29 cellular contexts compared by ENCODE assay signal in the genomic region with DNA sequence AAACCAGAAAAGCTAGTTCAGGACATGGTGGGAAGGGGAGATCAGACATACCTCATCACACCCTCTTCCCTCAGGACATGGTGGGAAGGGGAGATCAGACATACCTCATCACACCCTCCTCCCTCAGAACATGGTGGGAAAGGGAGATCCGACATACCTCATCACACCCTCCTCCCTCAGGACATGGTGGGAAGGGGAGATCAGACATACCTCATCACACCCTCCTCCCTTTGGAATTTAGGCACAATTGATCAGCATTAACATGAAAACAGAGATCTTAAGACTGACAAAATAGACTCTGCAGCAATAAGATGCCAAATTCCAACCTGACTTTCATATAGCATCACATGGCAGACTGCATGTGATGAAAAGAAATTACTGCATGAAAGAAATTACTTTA.
DNase-seq lines count a peak whose midpoint lies in the region; ATAC-seq and TF ChIP-seq lines count a peak whose summit lies in the region.
"Had no signal": no experiment of that assay in that cellular context is flagged by ENCODE, and none has a peak within 500 bp of the region (broad histone marks: within the 10 kb centered on the region; RNA-seq: fewer than 3 reads in every experiment).

No MANE protein-coding gene starts in this region.

- CTCF ChIA-PET in WTC11 (lab: Charles Lee) = no interaction called here

- peak; percentile 11 to 51 for DNase-seq in HAP-1 (ENCODE audit: low spot score in 2 of 2)
- peak; percentile 21 for DNase-seq in WTC11 (ENCODE audit: low spot score)
- peak; percentile 41 for DNase-seq in iPS DF 6.9 (ENCODE audit: low read depth, low spot score)
- no peak for DNase-seq in type B pancreatic cell (ENCODE audit: extremely low spot score, unreplicated experiment)
- no peak for DNase-seq in right lobe of liver
- DNase-seq in stimulated activated CD4-positive, alpha-beta T cell treated with anti-CD3 and anti-CD28 coated beads, Interleukin-4, amount 100 ng/mL, for 24 hours = no peak
- no peak for DNase-seq in NCI-H1436 (lab: John Stamatoyannopoulos, UW)
- DNase-seq: Caco-2; CD8-positive, alpha-beta T cell; DMS79; EL; GF-D8; HCEC 1CT; Karpas-422; NCI-H1092; NCI-H1417 treated with DMSO at 0.1 percent for 48 hours; NCI-H187 treated with DMSO at 0.1 percent for 48 hours; NCI-H2171 treated with DMSO at 0.1 percent for 48 hours; NCI-H345; NCI-H524; NCI-H774; PC-9; Right ventricle myocardium superior; RPMI8226; T-helper 1 cell had no signal

- in situ Hi-C loops in HAP-1 (cut with MboI; ENCODE audit: low sequenced_read_pairs) = no loop called here

- 0 out of 2 replicates have a peak, but pooled peaks cover 3% of the 10 kb centered on the region for H3K9me3 ChIP-seq in HAP-1
- H3K9me3 ChIP-seq in iPS DF 6.9 (ENCODE audit: control insufficient read depth, insufficient read depth, low read length) = no peaks in the 10 kb centered on the region
- H3K9me3 ChIP-seq in right lobe of liver = no peaks in the 10 kb centered on the region
- H3K9me3 ChIP-seq: A549, Caco-2, SJSA1 had no signal

- no CpG with 5 or more reads among the region's 1 CpG for WGBS in iPS DF 6.9 (ENCODE audit: insufficient coverage, insufficient read length)
- 86% methylated on average over 1 of the region's 1 CpG for WGBS in right lobe of liver (ENCODE audit: insufficient coverage, low coverage, low lambda C conversion rate, missing lambda C conversion rate)

- peaks cover 10% of the 10 kb centered on the region for H3K4me1 ChIP-seq in HAP-1
- no peaks in the 10 kb centered on the region; the same call in 1 of the 2 replicates for H3K4me1 ChIP-seq in iPS DF 6.9 (ENCODE audit: control insufficient read depth, insufficient read depth, low read length)
- H3K4me1 ChIP-seq in right lobe of liver = no peaks in the 10 kb centered on the region
- H3K4me1 ChIP-seq: A549, Caco-2, SJSA1 had no signal

- H3K27me3 Mint-ChIP-seq in WTC11 (ENCODE audit: low read depth) = no peaks in the 10 kb centered on the region
- H3K27me3 Mint-ChIP-seq in type B pancreatic cell = no peaks in the 10 kb centered on the region

- H3K27ac Mint-ChIP-seq in WTC11 = peak overlapping the region; percentile 87
- peak overlapping the region; percentile 52 for H3K27ac Mint-ChIP-seq in type B pancreatic cell
- H3K27ac Mint-ChIP-seq: CD8-positive, alpha-beta T cell had no signal

- no peak overlapping the region for H3K4me3 Mint-ChIP-seq in WTC11
- H3K4me3 Mint-ChIP-seq in type B pancreatic cell = no peak overlapping the region
- H3K4me3 Mint-ChIP-seq: CD8-positive, alpha-beta T cell had no signal

- intact Hi-C loops in right lobe of liver (cut with DNase I) = no loop called here

- TF ChIP-seq POLR2A in right lobe of liver (IDR thresholded peaks at IDR 0.05) = no peak

- H3K4me3 ChIP-seq in HAP-1 (no peak overlapping the region), iPS DF 6.9 (ENCODE audit: low read length) (no peak overlapping the region), right lobe of liver (no peak overlapping the region)
- H3K4me3 ChIP-seq: A549, PC-9, SJSA1 had no signal

- H3K4me1 Mint-ChIP-seq in WTC11 (peaks cover 23% of the 10 kb centered on the region), type B pancreatic cell (ENCODE audit: unreplicated experiment) (no peaks in the 10 kb centered on the region)

- no peak overlapping the region for H3K27ac ChIP-seq in iPS DF 6.9 (ENCODE audit: low read length)
- no peak overlapping the region for H3K27ac ChIP-seq in right lobe of liver
- H3K27ac ChIP-seq: A549, C4-2B, PC-9, SJSA1 had no signal

- H3K27me3 ChIP-seq in HAP-1 (ENCODE audit: low read depth) (no peaks in the 10 kb centered on the region), iPS DF 6.9 (ENCODE audit: control insufficient read depth, insufficient read depth, low read length) (no peaks in the 10 kb centered on the region), right lobe of liver (no peaks in the 10 kb centered on the region)
- H3K27me3 ChIP-seq: SJSA1 had no signal

- ATAC-seq in WTC11 (peak; percentile 95), right lobe of liver (no peak), HG03520 (IDR thresholded peaks at IDR 0.05; ENCODE audit: unreplicated experiment) (no peak)
- ATAC-seq: A549; CD8-positive, alpha-beta T cell had no signal

- POLR2A ChIA-PET in WTC11 (lab: Charles Lee) = no interaction called here

- H3K36me3 ChIP-seq in HAP-1 (replicated peaks) = no peaks in the 10 kb centered on the region
- H3K36me3 ChIP-seq in iPS DF 6.9 (ENCODE audit: control insufficient read depth, insufficient read depth, low read length) = no peaks in the 10 kb centered on the region
- no peaks in the 10 kb centered on the region for H3K36me3 ChIP-seq in right lobe of liver
- H3K36me3 ChIP-seq: SJSA1 had no signal

- TF ChIP-seq CTCF in WTC11 (IDR thresholded peaks at IDR 0.05) (no peak), type B pancreatic cell (conservative IDR thresholded peaks at IDR 0.05) (no peak), right lobe of liver (IDR thresholded peaks at IDR 0.05) (no peak)

- H3K36me3 Mint-ChIP-seq in WTC11 = peaks cover 12% of the 10 kb centered on the region
- H3K36me3 Mint-ChIP-seq in type B pancreatic cell = no peaks in the 10 kb centered on the region
- H3K36me3 Mint-ChIP-seq: CD8-positive, alpha-beta T cell had no signal

- H3K9me3 Mint-ChIP-seq in WTC11 (peaks cover 23% of the 10 kb centered on the region), type B pancreatic cell (no peaks in the 10 kb centered on the region)

TF ChIP-seq in WTC11, 78 proteins besides CTCF, POLR2A, EP300 and RAD21:
- TF ChIP-seq CREB1 (CRISPR knock-in tag; IDR thresholded peaks at IDR 0.05) (no peak), HMGXB4 (CRISPR knock-in tag; IDR thresholded peaks at IDR 0.05) (no peak), TEAD1 (CRISPR knock-in tag; IDR thresholded peaks at IDR 0.05) (peak; percentile 66; the same call in 1 of the 2 replicates), CBFB (CRISPR knock-in tag; IDR thresholded peaks at IDR 0.05; ENCODE audit: low read depth) (no peak), ETV6 (CRISPR knock-in tag; IDR thresholded peaks at IDR 0.05) (no peak)
- TF ChIP-seq, protein P1, sequence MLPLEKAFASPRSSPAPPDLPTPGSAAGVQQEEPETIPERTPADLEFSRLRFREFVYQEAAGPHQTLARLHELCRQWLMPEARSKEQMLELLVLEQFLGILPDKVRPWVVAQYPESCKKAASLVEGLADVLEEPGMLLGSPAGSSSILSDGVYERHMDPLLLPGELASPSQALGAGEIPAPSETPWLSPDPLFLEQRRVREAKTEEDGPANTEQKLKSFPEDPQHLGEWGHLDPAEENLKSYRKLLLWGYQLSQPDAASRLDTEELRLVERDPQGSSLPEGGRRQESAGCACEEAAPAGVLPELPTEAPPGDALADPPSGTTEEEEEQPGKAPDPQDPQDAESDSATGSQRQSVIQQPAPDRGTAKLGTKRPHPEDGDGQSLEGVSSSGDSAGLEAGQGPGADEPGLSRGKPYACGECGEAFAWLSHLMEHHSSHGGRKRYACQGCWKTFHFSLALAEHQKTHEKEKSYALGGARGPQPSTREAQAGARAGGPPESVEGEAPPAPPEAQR (CRISPR knock-in tag; IDR thresholded peaks at IDR 0.05) = no peak

Comparison
In these comparisons a context has a peak if more than half of its experiments do, and no peak if none do; other contexts are left out.
1. DNase-seq: peak in HAP-1 (2 of 2), WTC11 (single experiment) and iPS DF 6.9 (single experiment); none in type B pancreatic cell (single experiment), right lobe of liver (0 of 3), stimulated activated CD4-positive, alpha-beta T cell treated with anti-CD3 and anti-CD28 coated beads, Interleukin-4, amount 100 ng/mL, for 24 hours (single experiment) and NCI-H1436 (single experiment).